ENCODE assay signal across 18 cellular contexts in genomic region chr2:172198908-172199307, GRCh38.
A peak's percentile ranks its signal among the peaks of the same experiment; 100 is the strongest.
DNase-seq lines count a peak whose midpoint lies in the region; ATAC-seq and TF ChIP-seq lines count a peak whose summit lies in the region.
"Had no signal": no experiment of that assay in that cellular context is flagged by ENCODE, and none has a peak within 500 bp of the region (broad histone marks: within the 10 kb centered on the region; RNA-seq: fewer than 3 reads in every experiment).

No MANE protein-coding gene starts in this region.

- H3K4me3 Mint-ChIP-seq in MCF 10A (ENCODE audit: unreplicated experiment) = no peak overlapping the region

- DNase-seq in M059J (ENCODE audit: low read depth) = peak; percentile 59
- no peak for DNase-seq in MCF 10A (ENCODE audit: unreplicated experiment)
- peak; percentile 74 for DNase-seq in islet precursor cell
- DNase-seq in suprapubic skin (ENCODE audit: low spot score in 2 of 2) = no peak
- no peak for DNase-seq in LoVo (ENCODE audit: low spot score)
- DNase-seq in activated T-cell treated with anti-CD3 and anti-CD28 coated beads for 4 hours = no peak
- DNase-seq: DMS79, HCEC 1CT, Kasumi-1, NCI-H1417, NCI-H187 treated with DMSO at 0.1 percent for 48 hours, NCI-H2227 treated with DMSO at 0.1 percent for 48 hours, NCI-H524, NCI-H82, PC-3 had no signal

- H3K9me3 Mint-ChIP-seq in MCF 10A (ENCODE audit: unreplicated experiment) = peaks cover 5% of the 10 kb centered on the region

- peaks cover 31% of the 10 kb centered on the region for H3K4me1 ChIP-seq in suprapubic skin
- H3K4me1 ChIP-seq: SJSA1 had no signal

- BruUV-seq in MCF 10A (replicated peaks; lab: Mats Ljungman, UMichigan) = no TSS peak

- H3K27me3 ChIP-seq in suprapubic skin = no peaks in the 10 kb centered on the region
- H3K27me3 ChIP-seq: SJSA1 had no signal

- H3K27me3 Mint-ChIP-seq in MCF 10A (ENCODE audit: insufficient read depth, unreplicated experiment) = no peaks in the 10 kb centered on the region

- no peak overlapping the region for H3K4me3 ChIP-seq in suprapubic skin
- H3K4me3 ChIP-seq: SJSA1 had no signal

- POLR2A ChIA-PET in MCF 10A (lab: Yijun Ruan, JAX) = interaction anchor here (0.6 to 1.9 kb wide), 14 partner anchors 10 to 262 kb away, joined by 3 to 34 read pairs (median 4); no protein-coding TSS in a partner anchor

- peaks cover 27% of the 10 kb centered on the region for H3K4me1 Mint-ChIP-seq in MCF 10A (ENCODE audit: insufficient read depth, unreplicated experiment)

- CTCF ChIA-PET in MCF 10A (lab: Yijun Ruan, JAX) = interaction anchor here (0.6 to 1.9 kb wide), 8 partner anchors 9 to 603 kb away, joined by 3 to 9 read pairs (median 4); no protein-coding TSS in a partner anchor

- peaks cover 10% of the 10 kb centered on the region for H3K9me3 ChIP-seq in suprapubic skin

- WGBS in suprapubic skin = 69% methylated on average over 1 of the region's 1 CpG

- H3K27ac ChIP-seq in suprapubic skin = peak overlapping the region; percentile 48
- H3K27ac ChIP-seq: C4-2B, SJSA1 had no signal

- intact Hi-C loops in MCF 10A (cut with micrococcal nuclease) = no loop called here

- H3K27ac Mint-ChIP-seq in MCF 10A (ENCODE audit: low read depth, unreplicated experiment) = peak overlapping the region; percentile 96

- H3K36me3 ChIP-seq in suprapubic skin = no peaks in the 10 kb centered on the region
- H3K36me3 ChIP-seq: SJSA1 had no signal

- H3K36me3 Mint-ChIP-seq in MCF 10A (ENCODE audit: insufficient read depth, unreplicated experiment) = peaks cover 14% of the 10 kb centered on the region

- no peak for TF ChIP-seq POLR2A in suprapubic skin (IDR thresholded peaks at IDR 0.05)

- TF ChIP-seq EP300 in suprapubic skin (IDR thresholded peaks at IDR 0.05) = no peak

- ATAC-seq in HG03565 (IDR thresholded peaks at IDR 0.05; ENCODE audit: unreplicated experiment) = no peak
- ATAC-seq: PC-3 had no signal

- TF ChIP-seq CTCF in MCF 10A (IDR thresholded peaks at IDR 0.05; ENCODE audit: unreplicated experiment) (no peak), suprapubic skin (IDR thresholded peaks at IDR 0.05) (no peak)

Comparison
In these comparisons a context has a peak if more than half of its experiments do, and no peak if none do; other contexts are left out.
1. DNase-seq: peak in M059J (single experiment) and islet precursor cell (single experiment); none in MCF 10A (single experiment), suprapubic skin (0 of 2), LoVo (single experiment) and activated T-cell treated with anti-CD3 and anti-CD28 coated beads for 4 hours (single experiment).